ENCODE assay signal across 17 cellular contexts in the genomic region with DNA sequence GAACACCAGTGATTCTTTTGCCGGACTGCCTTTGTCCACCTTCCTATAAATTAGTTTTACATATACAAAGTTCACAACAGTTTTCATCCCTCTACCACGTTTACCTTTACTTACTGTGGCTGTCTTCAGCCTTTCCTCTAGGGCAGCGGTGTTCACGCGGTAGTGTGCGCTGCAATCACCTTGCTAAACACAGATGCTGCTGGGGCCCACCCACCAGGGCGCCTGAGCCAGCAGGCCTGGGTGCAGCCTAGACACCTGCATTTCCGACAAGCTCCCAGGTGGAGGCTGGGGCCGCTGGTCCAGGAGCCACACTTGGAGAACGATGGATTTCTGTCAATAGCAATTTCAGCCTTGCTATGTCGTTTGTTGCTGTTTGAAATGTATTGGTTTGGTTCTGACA.
"Had no signal": no experiment of that assay in that cellular context is flagged by ENCODE, and none has a peak within 500 bp of the region (broad histone marks: within the 10 kb centered on the region; RNA-seq: fewer than 3 reads in every experiment).

No MANE protein-coding gene starts in this region.

- H3K36me3 ChIP-seq: thoracic aorta had no signal

- H3K27ac Mint-ChIP-seq: dendritic cell treated with granulocyte-macrophage colony-stimulating factor and Interleukin-4, amounts not matched to agents 40 ng/mL and 50 ng/mL, for 4 days; natural killer cell treated with Interleukin-12 subunit alpha and Interleukin-12 subunit beta and Interleukin-15 and Interleukin-18, amount 100 ng/mL, for 72 hours; stimulated activated naive CD8-positive, alpha-beta T cell treated with anti-CD3 and anti-CD28 coated beads, Interleukin-15, Interleukin-2, amounts not matched to agents 100 ng/mL and 50 ng/mL, for 24 hours; T-helper 2 cell treated with Interferon-gamma antibody and Interleukin-4, amounts not matched to agents 5 μg/mL and 100 μg/mL, for 36 hours had no signal

- H3K36me3 Mint-ChIP-seq: brain; natural killer cell treated with Interleukin-12 subunit alpha and Interleukin-12 subunit beta and Interleukin-15 and Interleukin-18, amount 100 ng/mL, for 72 hours had no signal

- H3K4me3 ChIP-seq: psoas muscle, thoracic aorta had no signal

- H3K27ac ChIP-seq: psoas muscle, thoracic aorta had no signal

- H3K4me3 Mint-ChIP-seq: activated T-cell treated with anti-CD3 and anti-CD28 coated beads, Interleukin-2, amount 50 U/mL, for 4 hours; brain; dendritic cell treated with granulocyte-macrophage colony-stimulating factor and Interleukin-4, amounts not matched to agents 40 ng/mL and 50 ng/mL, for 4 days; natural killer cell treated with Interleukin-12 subunit alpha and Interleukin-12 subunit beta and Interleukin-15 and Interleukin-18, amount 100 ng/mL, for 72 hours; stimulated activated naive CD8-positive, alpha-beta T cell treated with anti-CD3 and anti-CD28 coated beads, Interleukin-15, Interleukin-2, amounts not matched to agents 100 ng/mL and 50 ng/mL, for 24 hours; T-helper 2 cell treated with Interferon-gamma antibody and Interleukin-4, amounts not matched to agents 5 μg/mL and 100 μg/mL, for 36 hours had no signal

- H3K4me1 ChIP-seq: psoas muscle had no signal

- H3K27me3 Mint-ChIP-seq: dendritic cell treated with granulocyte-macrophage colony-stimulating factor and Interleukin-4, amounts not matched to agents 40 ng/mL and 50 ng/mL, for 4 days; natural killer cell treated with Interleukin-12 subunit alpha and Interleukin-12 subunit beta and Interleukin-15 and Interleukin-18, amount 100 ng/mL, for 72 hours; stimulated activated naive CD8-positive, alpha-beta T cell treated with anti-CD3 and anti-CD28 coated beads, Interleukin-15, Interleukin-2, amounts not matched to agents 100 ng/mL and 50 ng/mL, for 24 hours had no signal

- H3K9me3 ChIP-seq: psoas muscle, thoracic aorta had no signal

- H3K9me3 Mint-ChIP-seq: activated T-cell treated with anti-CD3 and anti-CD28 coated beads, Interleukin-2, amount 50 U/mL, for 4 hours; brain; dendritic cell treated with granulocyte-macrophage colony-stimulating factor and Interleukin-4, amounts not matched to agents 40 ng/mL and 50 ng/mL, for 4 days; natural killer cell treated with Interleukin-12 subunit alpha and Interleukin-12 subunit beta and Interleukin-15 and Interleukin-18, amount 100 ng/mL, for 72 hours; stimulated activated naive CD8-positive, alpha-beta T cell treated with anti-CD3 and anti-CD28 coated beads, Interleukin-15, Interleukin-2, amounts not matched to agents 100 ng/mL and 50 ng/mL, for 24 hours; T-helper 2 cell treated with Interferon-gamma antibody and Interleukin-4, amounts not matched to agents 5 μg/mL and 100 μg/mL, for 36 hours had no signal

- DNase-seq: activated CD4-positive, alpha-beta T cell treated with anti-CD3 and anti-CD28 coated beads, Interleukin-2, amount 50 U/mL, for 4 hours; activated CD4-positive, CD25-positive, alpha-beta regulatory T cell treated with anti-CD3 and anti-CD28 coated beads, Interleukin-2, amount 50 U/mL, for 72 hours; activated naive CD4-positive, alpha-beta T cell; activated T-cell treated with anti-CD3 and anti-CD28 coated beads, Interleukin-2, amount 50 U/mL, for 4 hours; amniotic stem cell; erythroblast; mesenchymal stem cell; nucleus accumbens; stimulated activated CD4-positive, alpha-beta T cell treated with anti-CD3 and anti-CD28 coated beads, Interleukin-4, amount 100 ng/mL, for 1 hour; stimulated activated CD8-positive, alpha-beta memory T cell treated with anti-CD3 and anti-CD28 coated beads, Interleukin-4, amount 100 ng/mL, for 48 hours had no signal

- ATAC-seq: activated T-cell treated with anti-CD3 and anti-CD28 coated beads, Interleukin-2, amount 50 U/mL, for 4 hours; natural killer cell treated with Interleukin-12 subunit alpha and Interleukin-12 subunit beta and Interleukin-15 and Interleukin-18, amount 100 ng/mL, for 72 hours; psoas muscle had no signal
